ENCODE assay signal across 8 cellular contexts in genomic region chr10:101587725-101588614, GRCh38.
DNase-seq lines count a peak whose midpoint lies in the region; ATAC-seq lines count a peak whose summit lies in the region.

Gene DPCD (plus strand): TSS chr10:101588321. CDS start chr10:101588337, 16 bp downstream.
Gene POLL (minus strand): TSS chr10:101588257. CDS start chr10:101587360, 897 bp downstream.

- peak; percentile 89 for ATAC-seq in GM19467 (IDR thresholded peaks at IDR 0.05; ENCODE audit: unreplicated experiment)
- ATAC-seq in effector memory CD8-positive, alpha-beta T cell (replicated peaks) = peak; percentile 95

- H3K9me3 Mint-ChIP-seq in effector memory CD8-positive, alpha-beta T cell = no peaks in the 10 kb centered on the region

- peak; percentile 93 for DNase-seq in CMK (ENCODE audit: low read depth)
- peak; percentile 61 for DNase-seq in HS-27A (ENCODE audit: low read depth)
- DNase-seq in NK-92 (lab: John Stamatoyannopoulos, UW; ENCODE audit: unreplicated experiment) = peak; percentile 42
- peak; percentile 78 to 89 (median 87) for DNase-seq in activated CD8-positive, alpha-beta memory T cell treated with anti-CD3 and anti-CD28 coated beads for 48 hours (ENCODE audit: low read depth in 2 of 3, low spot score in 2 of 3)
- DNase-seq in effector memory CD8-positive, alpha-beta T cell = peak; percentile 83 to 87 (median 86)
- DNase-seq in medulla oblongata (ENCODE audit: extremely low spot score) = peak; percentile 98
- DNase-seq in stimulated activated CD4-positive, alpha-beta T cell treated with anti-CD3 and anti-CD28 coated beads, TNF-alpha, amount 100 ng/mL, for 48 hours (ENCODE audit: low read depth in 3 of 3) = peak; percentile 82 to 94 (median 92)

- H3K4me3 Mint-ChIP-seq in effector memory CD8-positive, alpha-beta T cell = peak within 1 kb of the TSS; percentile 94 to 95

- peak within 1 kb of the TSS; percentile 91 to 92 for H3K27ac Mint-ChIP-seq in effector memory CD8-positive, alpha-beta T cell

- peaks cover 17 to 23% of the 10 kb centered on the region in 2 donors for H3K4me1 Mint-ChIP-seq in effector memory CD8-positive, alpha-beta T cell (ENCODE audit: low read depth in 2 of 2)

- peaks cover 20% of the 10 kb centered on the region for H3K36me3 Mint-ChIP-seq in effector memory CD8-positive, alpha-beta T cell (ENCODE audit: insufficient read depth)

- H3K27me3 Mint-ChIP-seq in effector memory CD8-positive, alpha-beta T cell = no peaks in the 10 kb centered on the region

Comparison
In these comparisons a context has a peak if more than half of its experiments do, and no peak if none do; other contexts are left out.
1. Peak in every context shown above with its lines: DNase-seq and ATAC-seq.
2. DNase-seq: peak in every context shown above with its lines; median percentile 98 in medulla oblongata; 93 in CMK; 92 in stimulated activated CD4-positive, alpha-beta T cell treated with anti-CD3 and anti-CD28 coated beads, TNF-alpha, amount 100 ng/mL, for 48 hours; 87 in activated CD8-positive, alpha-beta memory T cell treated with anti-CD3 and anti-CD28 coated beads for 48 hours; 86 in effector memory CD8-positive, alpha-beta T cell; 61 in HS-27A; 42 in NK-92.